In genomic region chr1:33346921-33347649, GRCh38 we compare ENCODE assay signal across 1 cellular context.
TF ChIP-seq lines count a peak whose summit lies in the region.

No MANE protein-coding gene starts in this region.

TF ChIP-seq in HepG2, 621 proteins besides CTCF, POLR2A, EP300 and RAD21 (continued from another document and continues in another):
- TF ChIP-seq, protein P1, sequence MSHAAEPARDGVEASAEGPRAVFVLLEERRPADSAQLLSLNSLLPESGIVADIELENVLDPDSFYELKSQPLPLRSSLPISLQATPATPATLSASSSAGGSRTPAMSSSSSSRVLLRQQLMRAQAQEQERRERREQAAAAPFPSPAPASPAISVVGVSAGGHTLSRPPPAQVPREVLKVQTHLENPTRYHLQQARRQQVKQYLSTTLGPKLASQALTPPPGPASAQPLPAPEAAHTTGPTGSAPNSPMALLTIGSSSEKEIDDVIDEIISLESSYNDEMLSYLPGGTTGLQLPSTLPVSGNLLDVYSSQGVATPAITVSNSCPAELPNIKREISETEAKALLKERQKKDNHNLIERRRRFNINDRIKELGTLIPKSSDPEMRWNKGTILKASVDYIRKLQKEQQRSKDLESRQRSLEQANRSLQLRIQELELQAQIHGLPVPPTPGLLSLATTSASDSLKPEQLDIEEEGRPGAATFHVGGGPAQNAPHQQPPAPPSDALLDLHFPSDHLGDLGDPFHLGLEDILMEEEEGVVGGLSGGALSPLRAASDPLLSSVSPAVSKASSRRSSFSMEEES (CRISPR knock-in tag; IDR thresholded peaks at IDR 0.05): peak; percentile 14; the same call in 1 of the 2 replicates
- TF ChIP-seq ELF3 (CRISPR knock-in tag; IDR thresholded peaks at IDR 0.05): peak; percentile 70
- TF ChIP-seq XRCC5 (optimal IDR thresholded peaks at IDR 0.05; ENCODE audit: low read length): no peak
- TF ChIP-seq, protein P2, sequence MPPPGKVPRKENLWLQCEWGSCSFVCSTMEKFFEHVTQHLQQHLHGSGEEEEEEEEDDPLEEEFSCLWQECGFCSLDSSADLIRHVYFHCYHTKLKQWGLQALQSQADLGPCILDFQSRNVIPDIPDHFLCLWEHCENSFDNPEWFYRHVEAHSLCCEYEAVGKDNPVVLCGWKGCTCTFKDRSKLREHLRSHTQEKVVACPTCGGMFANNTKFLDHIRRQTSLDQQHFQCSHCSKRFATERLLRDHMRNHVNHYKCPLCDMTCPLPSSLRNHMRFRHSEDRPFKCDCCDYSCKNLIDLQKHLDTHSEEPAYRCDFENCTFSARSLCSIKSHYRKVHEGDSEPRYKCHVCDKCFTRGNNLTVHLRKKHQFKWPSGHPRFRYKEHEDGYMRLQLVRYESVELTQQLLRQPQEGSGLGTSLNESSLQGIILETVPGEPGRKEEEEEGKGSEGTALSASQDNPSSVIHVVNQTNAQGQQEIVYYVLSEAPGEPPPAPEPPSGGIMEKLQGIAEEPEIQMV (CRISPR knock-in tag; IDR thresholded peaks at IDR 0.05; ENCODE audit: low read depth): no peak
- no peak for TF ChIP-seq ZNF841 (CRISPR knock-in tag; IDR thresholded peaks at IDR 0.05; ENCODE audit: borderline replicate concordance)
- no peak for TF ChIP-seq ZNF891 (CRISPR knock-in tag; IDR thresholded peaks at IDR 0.05)
- TF ChIP-seq, protein P3, sequence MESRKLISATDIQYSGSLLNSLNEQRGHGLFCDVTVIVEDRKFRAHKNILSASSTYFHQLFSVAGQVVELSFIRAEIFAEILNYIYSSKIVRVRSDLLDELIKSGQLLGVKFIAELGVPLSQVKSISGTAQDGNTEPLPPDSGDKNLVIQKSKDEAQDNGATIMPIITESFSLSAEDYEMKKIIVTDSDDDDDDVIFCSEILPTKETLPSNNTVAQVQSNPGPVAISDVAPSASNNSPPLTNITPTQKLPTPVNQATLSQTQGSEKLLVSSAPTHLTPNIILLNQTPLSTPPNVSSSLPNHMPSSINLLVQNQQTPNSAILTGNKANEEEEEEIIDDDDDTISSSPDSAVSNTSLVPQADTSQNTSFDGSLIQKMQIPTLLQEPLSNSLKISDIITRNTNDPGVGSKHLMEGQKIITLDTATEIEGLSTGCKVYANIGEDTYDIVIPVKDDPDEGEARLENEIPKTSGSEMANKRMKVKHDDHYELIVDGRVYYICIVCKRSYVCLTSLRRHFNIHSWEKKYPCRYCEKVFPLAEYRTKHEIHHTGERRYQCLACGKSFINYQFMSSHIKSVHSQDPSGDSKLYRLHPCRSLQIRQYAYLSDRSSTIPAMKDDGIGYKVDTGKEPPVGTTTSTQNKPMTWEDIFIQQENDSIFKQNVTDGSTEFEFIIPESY (CRISPR knock-in tag; IDR thresholded peaks at IDR 0.05): no peak
- peak; percentile 64; the same call in 1 of the 2 replicates for TF ChIP-seq HNF1B (CRISPR knock-in tag; IDR thresholded peaks at IDR 0.05)
- no peak for TF ChIP-seq ZNF713 (CRISPR knock-in tag; IDR thresholded peaks at IDR 0.05)
- TF ChIP-seq MTF2 (CRISPR knock-in tag; IDR thresholded peaks at IDR 0.05; ENCODE audit: borderline replicate concordance): no peak
- TF ChIP-seq ZNF138 (CRISPR knock-in tag; IDR thresholded peaks at IDR 0.05; ENCODE audit: low read depth): no peak
- no peak for TF ChIP-seq SALL2 (CRISPR knock-in tag; IDR thresholded peaks at IDR 0.05)
- no peak for TF ChIP-seq ZNF414 (CRISPR knock-in tag; IDR thresholded peaks at IDR 0.05)
- no peak for TF ChIP-seq NCOA1 (CRISPR knock-in tag; IDR thresholded peaks at IDR 0.05)
- TF ChIP-seq ZNF879 (CRISPR knock-in tag; IDR thresholded peaks at IDR 0.05): no peak
- peak; percentile 39; the same call in 1 of the 2 replicates for TF ChIP-seq ZBTB7B (CRISPR knock-in tag; IDR thresholded peaks at IDR 0.05)
- no peak for TF ChIP-seq KDM1A (CRISPR knock-in tag; IDR thresholded peaks at IDR 0.05)
- peak; percentile 68 for TF ChIP-seq HDAC2 (CRISPR knock-in tag; IDR thresholded peaks at IDR 0.05)
- TF ChIP-seq, protein P4, sequence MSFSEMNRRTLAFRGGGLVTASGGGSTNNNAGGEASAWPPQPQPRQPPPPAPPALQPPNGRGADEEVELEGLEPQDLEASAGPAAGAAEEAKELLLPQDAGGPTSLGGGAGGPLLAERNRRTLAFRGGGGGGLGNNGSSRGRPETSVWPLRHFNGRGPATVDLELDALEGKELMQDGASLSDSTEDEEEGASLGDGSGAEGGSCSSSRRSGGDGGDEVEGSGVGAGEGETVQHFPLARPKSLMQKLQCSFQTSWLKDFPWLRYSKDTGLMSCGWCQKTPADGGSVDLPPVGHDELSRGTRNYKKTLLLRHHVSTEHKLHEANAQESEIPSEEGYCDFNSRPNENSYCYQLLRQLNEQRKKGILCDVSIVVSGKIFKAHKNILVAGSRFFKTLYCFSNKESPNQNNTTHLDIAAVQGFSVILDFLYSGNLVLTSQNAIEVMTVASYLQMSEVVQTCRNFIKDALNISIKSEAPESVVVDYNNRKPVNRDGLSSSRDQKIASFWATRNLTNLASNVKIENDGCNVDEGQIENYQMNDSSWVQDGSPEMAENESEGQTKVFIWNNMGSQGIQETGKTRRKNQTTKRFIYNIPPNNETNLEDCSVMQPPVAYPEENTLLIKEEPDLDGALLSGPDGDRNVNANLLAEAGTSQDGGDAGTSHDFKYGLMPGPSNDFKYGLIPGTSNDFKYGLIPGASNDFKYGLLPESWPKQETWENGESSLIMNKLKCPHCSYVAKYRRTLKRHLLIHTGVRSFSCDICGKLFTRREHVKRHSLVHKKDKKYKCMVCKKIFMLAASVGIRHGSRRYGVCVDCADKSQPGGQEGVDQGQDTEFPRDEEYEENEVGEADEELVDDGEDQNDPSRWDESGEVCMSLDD (CRISPR knock-in tag; IDR thresholded peaks at IDR 0.05; ENCODE audit: borderline replicate concordance): no peak
- TF ChIP-seq BORCS8-MEF2B (CRISPR knock-in tag; IDR thresholded peaks at IDR 0.05): no peak
- no peak for TF ChIP-seq REPIN1 (CRISPR knock-in tag; IDR thresholded peaks at IDR 0.05; ENCODE audit: borderline replicate concordance, low read depth)
- no peak for TF ChIP-seq ZFYVE20 (CRISPR knock-in tag; IDR thresholded peaks at IDR 0.05; ENCODE audit: borderline replicate concordance, low read depth)
- TF ChIP-seq ZNF335 (CRISPR knock-in tag; IDR thresholded peaks at IDR 0.05): no peak
- TF ChIP-seq CEBPG (CRISPR knock-in tag; IDR thresholded peaks at IDR 0.05): peak; percentile 84
- TF ChIP-seq, protein P5, sequence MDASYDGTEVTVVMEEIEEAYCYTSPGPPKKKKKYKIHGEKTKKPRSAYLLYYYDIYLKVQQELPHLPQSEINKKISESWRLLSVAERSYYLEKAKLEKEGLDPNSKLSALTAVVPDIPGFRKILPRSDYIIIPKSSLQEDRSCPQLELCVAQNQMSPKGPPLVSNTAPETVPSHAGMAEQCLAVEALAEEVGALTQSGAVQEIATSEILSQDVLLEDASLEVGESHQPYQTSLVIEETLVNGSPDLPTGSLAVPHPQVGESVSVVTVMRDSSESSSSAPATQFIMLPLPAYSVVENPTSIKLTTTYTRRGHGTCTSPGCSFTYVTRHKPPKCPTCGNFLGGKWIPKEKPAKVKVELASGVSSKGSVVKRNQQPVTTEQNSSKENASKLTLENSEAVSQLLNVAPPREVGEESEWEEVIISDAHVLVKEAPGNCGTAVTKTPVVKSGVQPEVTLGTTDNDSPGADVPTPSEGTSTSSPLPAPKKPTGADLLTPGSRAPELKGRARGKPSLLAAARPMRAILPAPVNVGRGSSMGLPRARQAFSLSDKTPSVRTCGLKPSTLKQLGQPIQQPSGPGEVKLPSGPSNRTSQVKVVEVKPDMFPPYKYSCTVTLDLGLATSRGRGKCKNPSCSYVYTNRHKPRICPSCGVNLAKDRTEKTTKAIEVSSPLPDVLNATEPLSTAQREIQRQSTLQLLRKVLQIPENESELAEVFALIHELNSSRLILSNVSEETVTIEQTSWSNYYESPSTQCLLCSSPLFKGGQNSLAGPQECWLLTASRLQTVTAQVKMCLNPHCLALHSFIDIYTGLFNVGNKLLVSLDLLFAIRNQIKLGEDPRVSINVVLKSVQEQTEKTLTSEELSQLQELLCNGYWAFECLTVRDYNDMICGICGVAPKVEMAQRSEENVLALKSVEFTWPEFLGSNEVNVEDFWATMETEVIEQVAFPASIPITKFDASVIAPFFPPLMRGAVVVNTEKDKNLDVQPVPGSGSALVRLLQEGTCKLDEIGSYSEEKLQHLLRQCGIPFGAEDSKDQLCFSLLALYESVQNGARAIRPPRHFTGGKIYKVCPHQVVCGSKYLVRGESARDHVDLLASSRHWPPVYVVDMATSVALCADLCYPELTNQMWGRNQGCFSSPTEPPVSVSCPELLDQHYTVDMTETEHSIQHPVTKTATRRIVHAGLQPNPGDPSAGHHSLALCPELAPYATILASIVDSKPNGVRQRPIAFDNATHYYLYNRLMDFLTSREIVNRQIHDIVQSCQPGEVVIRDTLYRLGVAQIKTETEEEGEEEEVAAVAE (CRISPR knock-in tag; IDR thresholded peaks at IDR 0.05; ENCODE audit: borderline replicate concordance): peak; percentile 43; the same call in 1 of the 2 replicates
- no peak for TF ChIP-seq ZFP62 (CRISPR knock-in tag; IDR thresholded peaks at IDR 0.05)
- no peak for TF ChIP-seq ZBTB25 (CRISPR knock-in tag; IDR thresholded peaks at IDR 0.05)
- TF ChIP-seq MTF1 (CRISPR knock-in tag; IDR thresholded peaks at IDR 0.05): no peak
- TF ChIP-seq YEATS2 (CRISPR knock-in tag; IDR thresholded peaks at IDR 0.05; ENCODE audit: borderline replicate concordance): peak; percentile 17; the same call in 1 of the 2 replicates
- no peak for TF ChIP-seq REST (IDR thresholded peaks at IDR 0.05; ENCODE audit: borderline replicate concordance in 1 of 2, low read depth in 1 of 2, low read length in 2 of 2)
- peak; percentile 79 for TF ChIP-seq FOXA1 (IDR thresholded peaks at IDR 0.05)
- peak; percentile 69 for TF ChIP-seq FOXA1 (CRISPR knock-in tag; IDR thresholded peaks at IDR 0.05)
- TF ChIP-seq, protein P6, sequence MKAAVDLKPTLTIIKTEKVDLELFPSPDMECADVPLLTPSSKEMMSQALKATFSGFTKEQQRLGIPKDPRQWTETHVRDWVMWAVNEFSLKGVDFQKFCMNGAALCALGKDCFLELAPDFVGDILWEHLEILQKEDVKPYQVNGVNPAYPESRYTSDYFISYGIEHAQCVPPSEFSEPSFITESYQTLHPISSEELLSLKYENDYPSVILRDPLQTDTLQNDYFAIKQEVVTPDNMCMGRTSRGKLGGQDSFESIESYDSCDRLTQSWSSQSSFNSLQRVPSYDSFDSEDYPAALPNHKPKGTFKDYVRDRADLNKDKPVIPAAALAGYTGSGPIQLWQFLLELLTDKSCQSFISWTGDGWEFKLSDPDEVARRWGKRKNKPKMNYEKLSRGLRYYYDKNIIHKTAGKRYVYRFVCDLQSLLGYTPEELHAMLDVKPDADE (CRISPR knock-in tag; IDR thresholded peaks at IDR 0.05): no peak
- no peak for TF ChIP-seq ZNF230 (CRISPR knock-in tag; IDR thresholded peaks at IDR 0.05)
- TF ChIP-seq ARNT (IDR thresholded peaks at IDR 0.05): no peak
- no peak for TF ChIP-seq ZNF160 (CRISPR knock-in tag; IDR thresholded peaks at IDR 0.05)
- TF ChIP-seq NR2F6 (IDR thresholded peaks at IDR 0.05): peak; percentile 64
- peak; percentile 47; the same call in 1 of the 2 replicates for TF ChIP-seq NR2F6 (CRISPR knock-in tag; IDR thresholded peaks at IDR 0.05)
- 0 out of 2 replicates have a peak, but pooled peaks have one; percentile 43 for TF ChIP-seq KDM5A (IDR thresholded peaks at IDR 0.05; ENCODE audit: borderline replicate concordance, low read length)
- TF ChIP-seq ATF7-NPFF (CRISPR knock-in tag; IDR thresholded peaks at IDR 0.05; ENCODE audit: low read depth): no peak
